Comparison of ENCODE assay signal across 14 cellular contexts in genomic region chr18:36786686-36787085, GRCh38. TPM values are rescaled to one million over a fixed set of nuclear protein-coding genes. Genes with fewer than 3 reads are reported as not detected.
DNase-seq lines count a peak whose midpoint lies in the region; ATAC-seq and TF ChIP-seq lines count a peak whose summit lies in the region.
"Had no signal": no experiment of that assay in that cellular context is flagged by ENCODE, and none has a peak within 500 bp of the region (broad histone marks: within the 10 kb centered on the region; RNA-seq: fewer than 3 reads in every experiment).

No MANE protein-coding gene starts in this region.

- DNase-seq in AG04449 (ENCODE audit: low read depth, low spot score) = peak; percentile 49
- peak; percentile 91 for DNase-seq in NCI-H460 (ENCODE audit: extremely low read depth, low read depth)
- DNase-seq in fibroblast of the aortic adventitia (ENCODE audit: low read depth) = peak; percentile 80
- DNase-seq in non-pigmented ciliary epithelial cell (ENCODE audit: low read depth) = peak; percentile 71
- no peak for DNase-seq in activated T-cell treated with anti-CD3 and anti-CD28 coated beads, Interleukin-2, amount 50 U/mL, for 1 hour
- no peak for DNase-seq in activated naive CD4-positive, alpha-beta T cell treated with anti-CD3 and anti-CD28 coated beads, Interleukin-2, amount 10 ng/mL, durations not matched to agents 7 days and 5 days
- DNase-seq: activated CD8-positive, alpha-beta memory T cell treated with anti-CD3 and anti-CD28 coated beads, Interleukin-2, amount 50 U/mL, for 48 hours; effector memory CD8-positive, alpha-beta T cell; NCI-H446; T-cell had no signal

- peaks cover 4% of the 10 kb centered on the region for H3K4me1 Mint-ChIP-seq in activated naive CD4-positive, alpha-beta T cell treated with anti-CD3 and anti-CD28 coated beads, Interleukin-2, amount 10 ng/mL, durations not matched to agents 7 days and 5 days
- H3K4me1 Mint-ChIP-seq: T-cell had no signal

- no peak overlapping the region for H3K4me3 ChIP-seq in AG04449 (ENCODE audit: low read depth, low read length)
- no peak overlapping the region for H3K4me3 ChIP-seq in fibroblast of the aortic adventitia (ENCODE audit: low read depth, low read length)
- H3K4me3 ChIP-seq: BLaER1 had no signal

- H3K36me3 Mint-ChIP-seq in activated naive CD4-positive, alpha-beta T cell treated with anti-CD3 and anti-CD28 coated beads, Interleukin-2, amount 10 ng/mL, durations not matched to agents 7 days and 5 days = peaks cover 40% of the 10 kb centered on the region

- no peaks in the 10 kb centered on the region for H3K27me3 Mint-ChIP-seq in activated naive CD4-positive, alpha-beta T cell treated with anti-CD3 and anti-CD28 coated beads, Interleukin-2, amount 10 ng/mL, durations not matched to agents 7 days and 5 days
- H3K27me3 Mint-ChIP-seq: effector memory CD8-positive, alpha-beta T cell; T-cell had no signal

- TF ChIP-seq CTCF in AG04449 (IDR thresholded peaks at IDR 0.05; ENCODE audit: insufficient read depth, low read length, missing control alignments) (no peak), fibroblast of the aortic adventitia (IDR thresholded peaks at IDR 0.05; ENCODE audit: insufficient read depth, low read length) (no peak)

- ATAC-seq in HG03175 (IDR thresholded peaks at IDR 0.05; ENCODE audit: unreplicated experiment) (no peak), HG03342 (IDR thresholded peaks at IDR 0.05; ENCODE audit: unreplicated experiment) (no peak)
- ATAC-seq: effector memory CD8-positive, alpha-beta T cell; T-cell had no signal

- peaks cover 6% of the 10 kb centered on the region for H3K9me3 Mint-ChIP-seq in activated naive CD4-positive, alpha-beta T cell treated with anti-CD3 and anti-CD28 coated beads, Interleukin-2, amount 10 ng/mL, durations not matched to agents 7 days and 5 days
- H3K9me3 Mint-ChIP-seq: effector memory CD8-positive, alpha-beta T cell had no signal

- CTCF ChIA-PET in AG04449 (lab: Yijun Ruan, JAX) = interaction anchor here (1.1 to 1.4 kb wide), 2 partner anchors 42 to 99 kb away, joined by 4 read pairs; partner anchors contain the start of genes KIAA1328 and TPGS2
- CTCF ChIA-PET in activated naive CD4-positive, alpha-beta T cell treated with anti-CD3 and anti-CD28 coated beads, Interleukin-2, amount 10 ng/mL, durations not matched to agents 7 days and 5 days (lab: Charles Lee) = no interaction called here

- H3K27ac Mint-ChIP-seq in activated naive CD4-positive, alpha-beta T cell treated with anti-CD3 and anti-CD28 coated beads, Interleukin-2, amount 10 ng/mL, durations not matched to agents 7 days and 5 days = no peak overlapping the region
- H3K27ac Mint-ChIP-seq: mesothelial cell of epicardium, T-cell had no signal

- no peak overlapping the region for H3K4me3 Mint-ChIP-seq in activated naive CD4-positive, alpha-beta T cell treated with anti-CD3 and anti-CD28 coated beads, Interleukin-2, amount 10 ng/mL, durations not matched to agents 7 days and 5 days
- H3K4me3 Mint-ChIP-seq: effector memory CD8-positive, alpha-beta T cell; mesothelial cell of epicardium; T-cell had no signal

- POLR2A ChIA-PET in AG04449 (lab: Yijun Ruan, JAX) = no interaction called here

RNA-seq across cellular contexts. Expression of gene TPGS2, which starts 42.1 kb away (rescaled TPM):
- 80.0 and 81.6 TPM in 2 replicates for total RNA-seq in NCI-H460 (2014; rRNA removed; shearing (Covaris generic))
- polyA plus RNA-seq in NCI-H460 (2014; cell fraction: nucleus; rRNA removed) = 80.6 and 85.4 TPM in 2 replicates
- total RNA-seq in fibroblast of the aortic adventitia (ENCODE audit: low replicate concordance) = 62.8 and 115 TPM in 2 replicates

RNA-seq across cellular contexts. Expression of gene KIAA1328, which starts 42.2 kb away (rescaled TPM):
- 3.2 and 4.5 TPM in 2 replicates for total RNA-seq in NCI-H460 (2014; rRNA removed; shearing (Covaris generic))
- polyA plus RNA-seq in NCI-H460 (2014; cell fraction: nucleus; rRNA removed) = 1.4 and 5.2 TPM in 2 replicates
- total RNA-seq in fibroblast of the aortic adventitia (ENCODE audit: low replicate concordance) = 9.6 and 13.6 TPM in 2 replicates

Comparison
In these comparisons a context has a peak if more than half of its experiments do, and no peak if none do; other contexts are left out.
1. DNase-seq: peak in AG04449 (single experiment), NCI-H460 (single experiment), fibroblast of the aortic adventitia (single experiment) and non-pigmented ciliary epithelial cell (single experiment); none in activated T-cell treated with anti-CD3 and anti-CD28 coated beads, Interleukin-2, amount 50 U/mL, for 1 hour (single experiment) and activated naive CD4-positive, alpha-beta T cell treated with anti-CD3 and anti-CD28 coated beads, Interleukin-2, amount 10 ng/mL, durations not matched to agents 7 days and 5 days (single experiment).